In genomic region chr9:90801175-90801506, GRCh38 we compare ENCODE assay signal across 8 cellular contexts. TPM values are rescaled to one million over a fixed set of nuclear protein-coding genes. Genes with fewer than 3 reads are reported as not detected.
DNase-seq lines count a peak whose midpoint lies in the region; ATAC-seq and TF ChIP-seq lines count a peak whose summit lies in the region.

No MANE protein-coding gene starts in this region.

- ATAC-seq in GM21360 (IDR thresholded peaks at IDR 0.05; ENCODE audit: unreplicated experiment) = no peak

- peaks cover 48% of the 10 kb centered on the region for H3K4me1 ChIP-seq in Loucy (ENCODE audit: insufficient read depth, low read length, poor library complexity, severe bottlenecking)

- peaks cover 2% of the 10 kb centered on the region for H3K4me1 Mint-ChIP-seq in endothelial cell (ENCODE audit: unreplicated experiment)

- H3K9me2 ChIP-seq in Loucy (replicated peaks; ENCODE audit: low read depth, low read length) = no peaks in the 10 kb centered on the region

- no peaks in the 10 kb centered on the region for H3K9me3 Mint-ChIP-seq in endothelial cell (ENCODE audit: unreplicated experiment)

- peaks cover 8% of the 10 kb centered on the region for H3K27me3 Mint-ChIP-seq in endothelial cell (ENCODE audit: unreplicated experiment)

- peak overlapping the region; percentile 81 for H3K4me3 ChIP-seq in Loucy (ENCODE audit: low read length, poor library complexity, severe bottlenecking)
- H3K4me3 ChIP-seq in skin epidermis = peak overlapping the region; percentile 39 to 59 (median 56)

- H2AFZ ChIP-seq in Loucy (ENCODE audit: low read length) = no peak overlapping the region

- no peaks in the 10 kb centered on the region for H4K20me1 ChIP-seq in Loucy (ENCODE audit: insufficient read depth, low read length, poor library complexity, severe bottlenecking)

- H3K27ac ChIP-seq in skin epidermis = peak overlapping the region in 20 of 21 experiments; percentile 58 to 94 (median 84)

- H3K27me3 ChIP-seq in Loucy (ENCODE audit: insufficient read depth, low read length, poor library complexity, severe bottlenecking) = no peaks in the 10 kb centered on the region

- H3K9me3 ChIP-seq in Loucy (ENCODE audit: insufficient read depth, low read depth, low read length) = no peaks in the 10 kb centered on the region

- H3K27ac Mint-ChIP-seq in endothelial cell (ENCODE audit: unreplicated experiment) = no peak overlapping the region

- peak overlapping the region; percentile 76 for H3K4me3 Mint-ChIP-seq in endothelial cell (ENCODE audit: unreplicated experiment)

- no peaks in the 10 kb centered on the region for H3K36me3 Mint-ChIP-seq in endothelial cell (ENCODE audit: low read depth, unreplicated experiment)

- peaks cover 55% of the 10 kb centered on the region for H3K79me2 ChIP-seq in Loucy (ENCODE audit: insufficient read depth, low read length)

- peak overlapping the region; percentile 92 for H3K9ac ChIP-seq in Loucy (ENCODE audit: low read depth, low read length, poor library complexity, severe bottlenecking)

- H3K36me3 ChIP-seq in Loucy (ENCODE audit: insufficient read depth, low read length) = no peaks in the 10 kb centered on the region; the same call in 1 of the 2 replicates

- TF ChIP-seq CTCF in Loucy (conservative IDR thresholded peaks at IDR 0.05; ENCODE audit: low read length) = no peak
- no peak for TF ChIP-seq CTCF in endothelial cell (IDR thresholded peaks at IDR 0.05; ENCODE audit: unreplicated experiment)

- H3F3A ChIP-seq in Loucy (ENCODE audit: low read depth) = no peaks in the 10 kb centered on the region

- peak overlapping the region; percentile 63 for H3K4me2 ChIP-seq in Loucy (ENCODE audit: low read depth, low read length, poor library complexity, severe bottlenecking)

- peak; percentile 91 for DNase-seq in NCI-H510A treated with DMSO at 0.1 percent for 48 hours (lab: John Stamatoyannopoulos, UW)
- DNase-seq in NCI-H510A (lab: John Stamatoyannopoulos, UW) = no peak
- no peak for DNase-seq in endothelial cell (ENCODE audit: low spot score)
- DNase-seq in OCI-M1 (lab: John Stamatoyannopoulos, UW) = no peak
- no peak for DNase-seq in hepatic stellate cell (ENCODE audit: low spot score)

RNA-seq across cellular contexts. Expression of gene SYK, which starts 0.5 kb away (rescaled TPM):
- total RNA-seq in endothelial cell (ENCODE audit: unreplicated experiment) = 0.36 TPM
